In the genomic region with DNA sequence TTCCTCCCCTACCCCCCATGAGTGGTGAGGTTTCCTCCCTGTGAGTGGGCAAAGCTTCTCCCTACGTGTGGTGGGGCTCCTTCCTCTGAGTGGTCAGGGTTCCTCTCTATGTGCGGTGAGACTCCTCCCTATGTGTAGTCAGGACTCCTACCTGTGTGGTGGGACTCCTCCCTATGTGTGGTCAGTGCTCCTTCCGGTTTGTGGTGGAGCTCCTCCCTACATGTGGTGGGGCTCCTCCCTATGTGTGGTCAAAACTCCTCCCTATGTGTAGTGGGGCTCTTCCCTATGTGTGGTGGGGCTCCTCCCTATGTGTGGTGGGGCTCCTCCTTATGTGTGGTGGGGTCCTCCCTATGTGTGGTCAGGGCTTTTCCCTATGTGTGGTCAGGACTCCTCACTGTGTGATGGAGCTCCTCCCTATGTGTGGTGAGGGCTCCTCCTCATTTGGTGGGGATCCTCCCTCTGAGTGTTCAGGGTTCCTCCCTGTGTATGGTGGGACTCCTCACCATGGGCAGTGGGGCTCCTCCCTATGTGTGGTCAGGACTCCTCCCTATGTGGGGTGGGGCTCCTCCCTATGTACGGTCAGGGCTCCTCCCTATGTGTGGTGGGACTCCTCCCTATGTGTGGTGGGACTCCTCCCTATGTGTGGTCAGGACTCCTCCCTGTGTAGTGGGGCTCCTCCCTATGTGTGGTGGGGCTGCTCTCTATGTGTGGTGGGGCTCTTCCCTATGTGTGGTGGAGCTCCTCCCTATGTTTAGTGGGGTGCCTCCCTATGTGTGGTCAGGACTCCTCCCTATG, we compare ENCODE assay signal across 25 cellular contexts. TPM values are rescaled to one million over a fixed set of nuclear protein-coding genes. Genes with fewer than 3 reads are reported as not detected.
"Had no signal": no experiment of that assay in that cellular context is flagged by ENCODE, and none has a peak within 500 bp of the region (broad histone marks: within the 10 kb centered on the region; RNA-seq: fewer than 3 reads in every experiment).

No MANE protein-coding gene starts in this region.

- H3K27ac Mint-ChIP-seq: activated B cell treated with CpG ODN at 0.5 μM for 24 hours; activated naive CD8-positive, alpha-beta T cell treated with anti-CD3 and anti-CD28 coated beads, Interleukin-2, amount 10 ng/mL, durations not matched to agents 7 days and 5 days; activated T-helper 1 cell treated with anti-CD3 and anti-CD28 coated beads, Interleukin-12 subunit alpha, Interleukin-12 subunit beta, Interleukin-2, Interleukin-4 antibody, amounts not matched to agents 30 ng/mL and 10 ng/mL and 1 ng/mL, durations not matched to agents 14 hours and 24 hours and 36 hours; endodermal cell; mesothelial cell of epicardium; nephron; stimulated activated naive B cell treated with anti-CD40 and anti-IgM and Interleukin-4, amounts not matched to agents 10 μg/mL and 1 μg/mL and 100 μg/mL, for 72 hours had no signal

- DNase-seq: activated B cell treated with CpG ODN at 0.5 μM for 24 hours; activated CD4-positive, alpha-beta T cell treated with anti-CD3 and anti-CD28 coated beads for 4 hours; activated naive CD8-positive, alpha-beta T cell treated with anti-CD3 and anti-CD28 coated beads, Interleukin-2, amount 10 ng/mL, durations not matched to agents 7 days and 5 days; activated T-cell treated with anti-CD3 and anti-CD28 coated beads for 4 hours; amygdala; caudate nucleus; endodermal cell; foreskin keratinocyte; glutamatergic neuron; hippocampal formation; nucleus accumbens; spleen; stimulated activated naive B cell treated with anti-CD40 and anti-IgM and Interleukin-4, amounts not matched to agents 10 μg/mL and 1 μg/mL and 100 μg/mL, for 72 hours; substantia nigra; SW 1271; tibial artery had no signal

- H3K36me3 ChIP-seq: spleen, tibial artery had no signal

- H3K27me3 Mint-ChIP-seq: activated B cell treated with CpG ODN at 0.5 μM for 24 hours had no signal

- ATAC-seq: foreskin keratinocyte; stimulated activated naive B cell treated with anti-CD40 and anti-IgM and Interleukin-4, amounts not matched to agents 10 μg/mL and 1 μg/mL and 100 μg/mL, for 72 hours had no signal

- H3K36me3 Mint-ChIP-seq: activated naive CD8-positive, alpha-beta T cell treated with anti-CD3 and anti-CD28 coated beads, Interleukin-2, amount 10 ng/mL, durations not matched to agents 7 days and 5 days had no signal

- H3K4me1 ChIP-seq: foreskin keratinocyte, spleen, tibial artery had no signal

- H3K4me1 Mint-ChIP-seq: activated B cell treated with CpG ODN at 0.5 μM for 24 hours; activated naive CD8-positive, alpha-beta T cell treated with anti-CD3 and anti-CD28 coated beads, Interleukin-2, amount 10 ng/mL, durations not matched to agents 7 days and 5 days; endodermal cell; mesothelial cell of epicardium; stimulated activated naive B cell treated with anti-CD40 and anti-IgM and Interleukin-4, amounts not matched to agents 10 μg/mL and 1 μg/mL and 100 μg/mL, for 72 hours had no signal

- H3K4me3 ChIP-seq: spleen, tibial artery had no signal

- H3K27me3 ChIP-seq: tibial artery had no signal

- H3K4me3 Mint-ChIP-seq: activated B cell treated with CpG ODN at 0.5 μM for 24 hours; activated naive CD8-positive, alpha-beta T cell treated with anti-CD3 and anti-CD28 coated beads, Interleukin-2, amount 10 ng/mL, durations not matched to agents 7 days and 5 days; activated T-helper 1 cell treated with anti-CD3 and anti-CD28 coated beads, Interleukin-12 subunit alpha, Interleukin-12 subunit beta, Interleukin-2, Interleukin-4 antibody, amounts not matched to agents 30 ng/mL and 10 ng/mL and 1 ng/mL, durations not matched to agents 14 hours and 24 hours and 36 hours; endodermal cell; mesothelial cell of epicardium; nephron; stimulated activated naive B cell treated with anti-CD40 and anti-IgM and Interleukin-4, amounts not matched to agents 10 μg/mL and 1 μg/mL and 100 μg/mL, for 72 hours had no signal

- H3K27ac ChIP-seq: foreskin keratinocyte, spleen, tibial artery had no signal

- H3K9me3 ChIP-seq: tibial artery had no signal

RNA-seq across cellular contexts. Expression of a gene that starts 29.0 kb away (rescaled TPM):
- total RNA-seq: activated B cell treated with CpG ODN at 0.5 μM for 24 hours; activated naive CD8-positive, alpha-beta T cell treated with anti-CD3 and anti-CD28 coated beads, Interleukin-2, amount 10 ng/mL, durations not matched to agents 7 days and 5 days; activated T-helper 1 cell treated with anti-CD3 and anti-CD28 coated beads, Interleukin-12 subunit alpha, Interleukin-12 subunit beta, Interleukin-2, Interleukin-4 antibody, amounts not matched to agents 30 ng/mL and 10 ng/mL and 1 ng/mL, durations not matched to agents 14 hours and 24 hours and 36 hours; dermis microvascular lymphatic vessel endothelial cell; endodermal cell; epithelial cell of proximal tubule; fibroblast of lung; foreskin keratinocyte; lung microvascular endothelial cell; mesothelial cell of epicardium; renal cortical epithelial cell; spleen; T-helper 2 cell treated with Interferon-gamma antibody and Interleukin-4, amounts not matched to agents 100 ng/mL and 5 ng/mL, for 36 hours had no signal
- polyA plus RNA-seq: fibroblast of lung, foreskin keratinocyte, spleen had no signal
